1 cellular context compared by ENCODE assay signal in the genomic region with DNA sequence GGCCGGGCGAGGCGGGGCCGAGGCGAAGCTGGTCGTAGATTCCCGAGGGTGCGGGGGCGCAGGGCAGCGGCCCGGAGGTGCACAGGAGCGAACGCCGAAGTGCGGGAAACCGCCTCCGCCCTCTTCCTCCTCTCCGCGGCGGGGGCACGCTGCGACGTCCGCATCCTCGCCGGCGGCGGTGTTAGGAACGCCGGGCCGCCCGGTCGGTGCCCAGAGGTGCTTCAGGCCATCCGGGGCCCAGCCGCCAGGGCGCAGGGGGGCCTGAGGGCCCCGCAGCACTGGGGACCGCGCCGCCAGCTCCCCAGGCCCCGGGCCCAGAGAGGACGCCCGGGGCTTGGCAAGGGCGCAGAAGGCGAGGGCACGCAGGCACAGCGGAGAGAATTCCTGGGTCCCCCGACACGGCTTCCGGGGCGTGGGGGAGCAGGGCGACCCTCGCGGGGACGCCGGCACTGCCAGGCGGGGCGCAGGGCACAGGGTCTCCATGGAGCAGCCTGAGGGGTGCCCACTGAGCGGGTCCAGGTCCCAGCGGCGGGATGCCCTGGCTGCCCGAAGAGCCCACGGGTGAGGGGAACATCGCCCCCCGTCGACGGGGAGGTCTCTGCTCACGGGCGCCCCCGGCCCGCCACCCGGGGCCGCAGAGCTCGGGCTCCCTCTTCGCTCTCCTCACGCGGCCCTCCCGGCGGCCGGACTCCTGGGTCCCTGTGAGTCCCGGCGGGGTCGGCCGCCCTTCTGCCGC.
TF ChIP-seq lines count a peak whose summit lies in the region.

No MANE protein-coding gene starts in this region.

TF ChIP-seq in HepG2, 621 proteins besides CTCF, POLR2A, EP300 and RAD21 (continued from another document and continues in another):
- TF ChIP-seq ARID3A (IDR thresholded peaks at IDR 0.05; ENCODE audit: low read depth, low read length) (no peak), TCF7L2 (IDR thresholded peaks at IDR 0.05; ENCODE audit: low read depth, low read length) (no peak), ZNF17 (CRISPR knock-in tag; IDR thresholded peaks at IDR 0.05) (no peak), ZBED4 (CRISPR knock-in tag; IDR thresholded peaks at IDR 0.05; ENCODE audit: borderline replicate concordance) (no peak), SRSF4 (IDR thresholded peaks at IDR 0.05; ENCODE audit: low read depth, low read length, poor library complexity, severe bottlenecking) (peak; percentile 47), ZNF503 (CRISPR knock-in tag; IDR thresholded peaks at IDR 0.05) (no peak; the same call in 1 of the 2 replicates), ZFY (CRISPR knock-in tag; IDR thresholded peaks at IDR 0.05) (no peak), ZNF350 (CRISPR knock-in tag; IDR thresholded peaks at IDR 0.05; ENCODE audit: borderline replicate concordance, low read depth) (no peak), FOXK2 (IDR thresholded peaks at IDR 0.05) (no peak), ATRX (CRISPR knock-in tag; IDR thresholded peaks at IDR 0.05; ENCODE audit: borderline replicate concordance) (no peak), POGZ (CRISPR knock-in tag; IDR thresholded peaks at IDR 0.05) (no peak), ZNF484 (CRISPR knock-in tag; IDR thresholded peaks at IDR 0.05; ENCODE audit: borderline replicate concordance, low read depth) (no peak), ZNF264 (CRISPR knock-in tag; IDR thresholded peaks at IDR 0.05) (0 out of 2 replicates have a peak, but pooled peaks have one; percentile 22), PBX3 (CRISPR knock-in tag; IDR thresholded peaks at IDR 0.05; ENCODE audit: borderline replicate concordance) (no peak), FIP1L1 (IDR thresholded peaks at IDR 0.05; ENCODE audit: borderline replicate concordance, insufficient read depth, low read depth, low read length) (no peak), HNRNPUL1 (IDR thresholded peaks at IDR 0.05; ENCODE audit: low read depth, low read length) (no peak), BCL6 (CRISPR knock-in tag; IDR thresholded peaks at IDR 0.05) (no peak), LCORL (IDR thresholded peaks at IDR 0.05) (no peak), LCORL (CRISPR knock-in tag; IDR thresholded peaks at IDR 0.05) (no peak), HHEX (CRISPR knock-in tag; IDR thresholded peaks at IDR 0.05) (no peak), TBX2 (CRISPR knock-in tag; IDR thresholded peaks at IDR 0.05; ENCODE audit: borderline replicate concordance) (no peak; the same call in 1 of the 2 replicates), PAX8 (CRISPR knock-in tag; IDR thresholded peaks at IDR 0.05; ENCODE audit: borderline replicate concordance) (no peak), PHF20 (CRISPR knock-in tag; IDR thresholded peaks at IDR 0.05) (no peak), ARNTL (CRISPR knock-in tag; IDR thresholded peaks at IDR 0.05) (no peak), ZNF160 (CRISPR knock-in tag; IDR thresholded peaks at IDR 0.05) (no peak), RBAK (CRISPR knock-in tag; IDR thresholded peaks at IDR 0.05) (no peak), ZFX (CRISPR knock-in tag; IDR thresholded peaks at IDR 0.05; ENCODE audit: low read depth) (peak; percentile 56), MIER3 (CRISPR knock-in tag; IDR thresholded peaks at IDR 0.05; ENCODE audit: borderline replicate concordance) (no peak), RBFOX2 (IDR thresholded peaks at IDR 0.05; ENCODE audit: low read depth, low read length) (peak; percentile 80), ZNF878 (CRISPR knock-in tag; IDR thresholded peaks at IDR 0.05) (no peak), ARID4A (CRISPR knock-in tag; IDR thresholded peaks at IDR 0.05; ENCODE audit: borderline replicate concordance) (peak; percentile 36; the same call in 1 of the 2 replicates), MIER2 (CRISPR knock-in tag; IDR thresholded peaks at IDR 0.05) (no peak), ZSCAN12 (CRISPR knock-in tag; IDR thresholded peaks at IDR 0.05) (0 out of 2 replicates have a peak, but pooled peaks have one; percentile 26), ZBTB8A (CRISPR knock-in tag; IDR thresholded peaks at IDR 0.05; ENCODE audit: borderline replicate concordance, low read depth) (no peak), ZNF615 (CRISPR knock-in tag; IDR thresholded peaks at IDR 0.05; ENCODE audit: borderline replicate concordance) (no peak), TOE1 (CRISPR knock-in tag; IDR thresholded peaks at IDR 0.05) (no peak; the same call in 1 of the 2 replicates), ZNF570 (CRISPR knock-in tag; IDR thresholded peaks at IDR 0.05; ENCODE audit: borderline replicate concordance) (no peak), CC2D1A (CRISPR knock-in tag; IDR thresholded peaks at IDR 0.05) (no peak), MEF2D (CRISPR knock-in tag; IDR thresholded peaks at IDR 0.05) (no peak), PHF8 (CRISPR knock-in tag; IDR thresholded peaks at IDR 0.05) (no peak; the same call in none of the 2 replicates), ZBTB20 (CRISPR knock-in tag; IDR thresholded peaks at IDR 0.05; ENCODE audit: borderline replicate concordance, low read depth) (no peak), MEIS1 (CRISPR knock-in tag; IDR thresholded peaks at IDR 0.05; ENCODE audit: borderline replicate concordance) (no peak; the same call in 1 of the 2 replicates), TEAD3 (CRISPR knock-in tag; optimal IDR thresholded peaks at IDR 0.05; ENCODE audit: borderline replicate concordance) (no peak), FOSL1 (CRISPR knock-in tag; IDR thresholded peaks at IDR 0.05; ENCODE audit: borderline replicate concordance) (no peak), KLF6 (CRISPR knock-in tag; IDR thresholded peaks at IDR 0.05) (no peak), SIX4 (CRISPR knock-in tag; IDR thresholded peaks at IDR 0.05) (no peak), FOXM1 (CRISPR knock-in tag; IDR thresholded peaks at IDR 0.05) (no peak)
- TF ChIP-seq, protein P1, sequence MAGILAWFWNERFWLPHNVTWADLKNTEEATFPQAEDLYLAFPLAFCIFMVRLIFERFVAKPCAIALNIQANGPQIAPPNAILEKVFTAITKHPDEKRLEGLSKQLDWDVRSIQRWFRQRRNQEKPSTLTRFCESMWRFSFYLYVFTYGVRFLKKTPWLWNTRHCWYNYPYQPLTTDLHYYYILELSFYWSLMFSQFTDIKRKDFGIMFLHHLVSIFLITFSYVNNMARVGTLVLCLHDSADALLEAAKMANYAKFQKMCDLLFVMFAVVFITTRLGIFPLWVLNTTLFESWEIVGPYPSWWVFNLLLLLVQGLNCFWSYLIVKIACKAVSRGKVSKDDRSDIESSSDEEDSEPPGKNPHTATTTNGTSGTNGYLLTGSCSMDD (CRISPR knock-in tag; IDR thresholded peaks at IDR 0.05) = no peak
- TF ChIP-seq, protein P2, sequence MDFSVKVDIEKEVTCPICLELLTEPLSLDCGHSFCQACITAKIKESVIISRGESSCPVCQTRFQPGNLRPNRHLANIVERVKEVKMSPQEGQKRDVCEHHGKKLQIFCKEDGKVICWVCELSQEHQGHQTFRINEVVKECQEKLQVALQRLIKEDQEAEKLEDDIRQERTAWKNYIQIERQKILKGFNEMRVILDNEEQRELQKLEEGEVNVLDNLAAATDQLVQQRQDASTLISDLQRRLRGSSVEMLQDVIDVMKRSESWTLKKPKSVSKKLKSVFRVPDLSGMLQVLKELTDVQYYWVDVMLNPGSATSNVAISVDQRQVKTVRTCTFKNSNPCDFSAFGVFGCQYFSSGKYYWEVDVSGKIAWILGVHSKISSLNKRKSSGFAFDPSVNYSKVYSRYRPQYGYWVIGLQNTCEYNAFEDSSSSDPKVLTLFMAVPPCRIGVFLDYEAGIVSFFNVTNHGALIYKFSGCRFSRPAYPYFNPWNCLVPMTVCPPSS (IDR thresholded peaks at IDR 0.05) = no peak
